Comparison of ENCODE assay signal across 8 cellular contexts in the genomic region with DNA sequence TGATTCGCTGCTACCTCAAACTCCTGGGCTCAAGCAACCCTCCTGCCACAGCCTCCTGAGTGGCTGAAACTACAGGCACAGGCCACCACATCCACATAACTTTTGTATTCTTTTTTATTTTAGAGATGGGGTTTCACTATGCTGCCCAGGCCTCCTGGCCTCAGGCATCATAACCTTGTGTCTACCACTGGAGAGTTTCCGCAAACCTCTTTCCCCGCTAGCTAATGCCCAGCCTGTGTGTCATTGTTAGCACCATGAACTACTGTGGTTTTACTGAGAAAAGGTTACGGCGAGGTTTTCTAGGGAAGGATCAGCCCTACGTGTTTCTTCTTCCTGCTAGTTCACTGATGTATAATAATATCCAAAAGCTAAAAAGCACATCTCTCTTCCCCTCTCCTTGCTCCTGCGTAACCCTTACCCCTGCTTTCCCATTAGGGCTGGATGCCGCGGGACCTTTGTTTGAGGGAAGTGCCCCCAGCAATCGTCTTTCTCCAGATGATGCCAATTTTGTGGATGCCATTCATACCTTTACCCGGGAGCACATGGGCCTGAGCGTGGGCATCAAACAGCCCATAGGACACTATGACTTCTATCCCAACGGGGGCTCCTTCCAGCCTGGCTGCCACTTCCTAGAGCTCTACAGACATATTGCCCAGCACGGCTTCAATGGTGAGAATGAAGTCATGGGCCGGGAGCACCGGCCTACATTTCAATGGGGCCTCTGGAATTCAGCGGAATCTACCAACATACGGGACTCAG.
A peak's percentile ranks its signal among the peaks of the same experiment; 100 is the strongest.
DNase-seq lines count a peak whose midpoint lies in the region; ATAC-seq and TF ChIP-seq lines count a peak whose summit lies in the region.

No MANE protein-coding gene starts in this region.

- POLR2A ChIA-PET in CD4-positive, alpha-beta T cell (lab: Charles Lee), result no interaction called here

- no peaks in the 10 kb centered on the region for H3K9me3 Mint-ChIP-seq in endodermal cell
- no peaks in the 10 kb centered on the region for H3K9me3 Mint-ChIP-seq in stimulated activated effector memory CD8-positive, alpha-beta T cell treated with anti-CD3 and anti-CD28 coated beads, Interleukin-12 subunit alpha, Interleukin-12 subunit beta, amount 100 ng/mL, for 72 hours
- no peaks in the 10 kb centered on the region for H3K9me3 Mint-ChIP-seq in HFFc6
- no peaks in the 10 kb centered on the region for H3K9me3 Mint-ChIP-seq in CD4-positive, alpha-beta T cell

- no peak overlapping the region for H3K4me3 Mint-ChIP-seq in endodermal cell
- peak overlapping the region; percentile 42 for H3K4me3 Mint-ChIP-seq in stimulated activated effector memory CD8-positive, alpha-beta T cell treated with anti-CD3 and anti-CD28 coated beads, Interleukin-12 subunit alpha, Interleukin-12 subunit beta, amount 100 ng/mL, for 72 hours
- no peak overlapping the region for H3K4me3 Mint-ChIP-seq in HFFc6
- no peak overlapping the region for H3K4me3 Mint-ChIP-seq in CD4-positive, alpha-beta T cell

- WGBS in endodermal cell (ENCODE audit: insufficient coverage in 1 of 2, insufficient read length in 1 of 2), 2 experiments, result 95 to 97% methylated on average over 7 to 18 of the region's 18 CpGs

- no peaks in the 10 kb centered on the region for H3K27me3 Mint-ChIP-seq in endodermal cell (ENCODE audit: insufficient read depth)
- H3K27me3 Mint-ChIP-seq in HFFc6 (ENCODE audit: insufficient read depth), result peaks cover 10% of the 10 kb centered on the region
- H3K27me3 Mint-ChIP-seq in CD4-positive, alpha-beta T cell, result no peaks in the 10 kb centered on the region

- no peaks in the 10 kb centered on the region for H3K4me1 ChIP-seq in endodermal cell (ENCODE audit: control insufficient read depth, insufficient read depth, low read length)

- CTCF ChIA-PET in CD4-positive, alpha-beta T cell (lab: Charles Lee), result interaction anchor here (0.6 to 1.6 kb wide), 2 partner anchors 24 to 76 kb away, joined by 3 to 4 read pairs; no protein-coding TSS in a partner anchor

- no peak overlapping the region for H3K27ac Mint-ChIP-seq in endodermal cell
- peak overlapping the region; percentile 92 for H3K27ac Mint-ChIP-seq in stimulated activated effector memory CD8-positive, alpha-beta T cell treated with anti-CD3 and anti-CD28 coated beads, Interleukin-12 subunit alpha, Interleukin-12 subunit beta, amount 100 ng/mL, for 72 hours
- H3K27ac Mint-ChIP-seq in HFFc6, result no peak overlapping the region
- H3K27ac Mint-ChIP-seq in CD4-positive, alpha-beta T cell, result no peak overlapping the region

- intact Hi-C loops in CD4-positive, alpha-beta T cell (cut with DNase I, micrococcal nuclease), result no loop called here

- H3K4me3 ChIP-seq in WERI-Rb-1 (ENCODE audit: low read depth, low read length) (no peak overlapping the region), endodermal cell (ENCODE audit: low read length) (no peak overlapping the region)

- ATAC-seq in stimulated activated effector memory CD8-positive, alpha-beta T cell treated with anti-CD3 and anti-CD28 coated beads, Interleukin-12 subunit alpha, Interleukin-12 subunit beta, amount 100 ng/mL, for 72 hours, result peak; percentile 97
- no peak for ATAC-seq in CD4-positive, alpha-beta T cell (ENCODE audit: poor library complexity)

- H3K27me3 ChIP-seq in WERI-Rb-1 (ENCODE audit: insufficient read depth, low read depth, severe bottlenecking) (no peaks in the 10 kb centered on the region), endodermal cell (ENCODE audit: control insufficient read depth, insufficient read depth, low read length, poor library complexity, severe bottlenecking) (no peaks in the 10 kb centered on the region)
- no peaks in the 10 kb centered on the region for H3K27me3 ChIP-seq in CD4-positive, alpha-beta T cell (ENCODE audit: control insufficient read depth, insufficient read depth, low read length)

- no peak overlapping the region for H3K9ac ChIP-seq in endodermal cell (ENCODE audit: extremely low read depth, low read length, poor library complexity, severe bottlenecking)

- H3K9me3 ChIP-seq in WERI-Rb-1 (ENCODE audit: severe bottlenecking) (no peaks in the 10 kb centered on the region), endodermal cell (ENCODE audit: control insufficient read depth, low read length) (no peaks in the 10 kb centered on the region)
- H3K9me3 ChIP-seq in CD4-positive, alpha-beta T cell (ENCODE audit: control insufficient read depth, low read length), result no peaks in the 10 kb centered on the region

- 0 out of 2 replicates have a peak overlapping the region, but pooled peaks have one; percentile 13 for H3K27ac ChIP-seq in WERI-Rb-1
- H3K27ac ChIP-seq in endodermal cell (ENCODE audit: low read depth, low read length), result no peak overlapping the region
- no peak overlapping the region for H3K27ac ChIP-seq in CD4-positive, alpha-beta T cell (ENCODE audit: low read depth, low read length)

- H3K36me3 Mint-ChIP-seq in endodermal cell (ENCODE audit: low read depth) (no peaks in the 10 kb centered on the region), HFFc6 (ENCODE audit: low read depth) (no peaks in the 10 kb centered on the region)
- H3K36me3 Mint-ChIP-seq in stimulated activated effector memory CD8-positive, alpha-beta T cell treated with anti-CD3 and anti-CD28 coated beads, Interleukin-12 subunit alpha, Interleukin-12 subunit beta, amount 100 ng/mL, for 72 hours, result no peaks in the 10 kb centered on the region
- H3K36me3 Mint-ChIP-seq in CD4-positive, alpha-beta T cell (ENCODE audit: low read depth), result no peaks in the 10 kb centered on the region

- H3K36me3 ChIP-seq in WERI-Rb-1, result no peaks in the 10 kb centered on the region
- no peaks in the 10 kb centered on the region for H3K36me3 ChIP-seq in endodermal cell (ENCODE audit: control insufficient read depth, insufficient read depth, low read length)

- DNase-seq in activated gamma-delta T cell treated with anti-CD3 and anti-CD28 coated beads, Interleukin-2, amount 50 U/mL, for 16 hours (ENCODE audit: low read depth), result peak; percentile 8
- DNase-seq in activated gamma-delta T cell (lab: John Stamatoyannopoulos, UW), result no peak
- DNase-seq in WERI-Rb-1, result no peak
- DNase-seq in endodermal cell, result peak; percentile 22
- DNase-seq in stimulated activated effector memory CD8-positive, alpha-beta T cell treated with anti-CD3 and anti-CD28 coated beads, Interleukin-12 subunit alpha, Interleukin-12 subunit beta, amount 100 ng/mL, for 72 hours (ENCODE audit: low spot score in 2 of 2), result peak; percentile 35 to 74
- DNase-seq in HCEC 1CT, result no peak
- DNase-seq in HFFc6, result no peak
- no peak for DNase-seq in CD4-positive, alpha-beta T cell

- no peak for TF ChIP-seq CTCF in WERI-Rb-1 (IDR thresholded peaks at IDR 0.05; ENCODE audit: low read depth, low read length)
- no peak for TF ChIP-seq CTCF in endodermal cell (conservative IDR thresholded peaks at IDR 0.05)
- TF ChIP-seq CTCF in HFFc6 (IDR thresholded peaks at IDR 0.05), result no peak
- no peak for TF ChIP-seq CTCF in CD4-positive, alpha-beta T cell (IDR thresholded peaks at IDR 0.05)

- H3K4me1 Mint-ChIP-seq in endodermal cell (peaks cover 13% of the 10 kb centered on the region), HFFc6 (ENCODE audit: low read depth) (peaks cover 48% of the 10 kb centered on the region)
- H3K4me1 Mint-ChIP-seq in stimulated activated effector memory CD8-positive, alpha-beta T cell treated with anti-CD3 and anti-CD28 coated beads, Interleukin-12 subunit alpha, Interleukin-12 subunit beta, amount 100 ng/mL, for 72 hours, result peaks cover 35% of the 10 kb centered on the region
- H3K4me1 Mint-ChIP-seq in CD4-positive, alpha-beta T cell (ENCODE audit: low read depth), result peaks cover 16% of the 10 kb centered on the region

Comparison
In these comparisons a context has a peak if more than half of its experiments do, and no peak if none do; other contexts are left out.
1. DNase-seq: peak in activated gamma-delta T cell treated with anti-CD3 and anti-CD28 coated beads, Interleukin-2, amount 50 U/mL, for 16 hours (single experiment), endodermal cell (single experiment) and stimulated activated effector memory CD8-positive, alpha-beta T cell treated with anti-CD3 and anti-CD28 coated beads, Interleukin-12 subunit alpha, Interleukin-12 subunit beta, amount 100 ng/mL, for 72 hours (2 of 2); none in activated gamma-delta T cell (single experiment), WERI-Rb-1 (single experiment), HCEC 1CT (single experiment), HFFc6 (single experiment) and CD4-positive, alpha-beta T cell (0 of 10).